ENCODE assay signal across 1 cellular context in the genomic region with DNA sequence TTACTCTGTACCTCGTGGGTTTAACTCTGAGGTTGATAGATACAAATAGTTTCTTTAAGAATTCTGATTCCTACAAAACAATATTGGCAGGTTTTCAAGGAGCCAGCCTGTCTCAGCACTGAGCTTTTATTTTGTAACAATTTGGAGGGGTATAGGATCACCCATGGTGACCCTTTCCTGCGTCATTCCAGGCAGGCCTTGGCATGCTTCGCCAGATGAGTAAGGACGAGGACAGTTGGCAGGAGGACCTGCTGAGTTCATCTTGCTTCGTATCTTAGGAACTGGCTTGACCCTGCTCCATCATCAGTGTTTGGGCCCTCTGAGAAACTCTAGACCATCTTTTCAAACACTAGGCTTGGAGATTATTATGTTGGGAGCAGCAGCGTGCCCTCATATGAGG.
TF ChIP-seq lines count a peak whose summit lies in the region.

No MANE protein-coding gene starts in this region.

TF ChIP-seq in IMR-90, 13 proteins besides CTCF, POLR2A, EP300 and RAD21:
- TF ChIP-seq MXI1 (IDR thresholded peaks at IDR 0.05; ENCODE audit: borderline replicate concordance, low read depth, low read length), result no peak
- TF ChIP-seq MAZ (IDR thresholded peaks at IDR 0.05; ENCODE audit: borderline replicate concordance, low read depth, low read length), result no peak
- TF ChIP-seq CEBPB (IDR thresholded peaks at IDR 0.05; ENCODE audit: low read depth, low read length), result no peak
- no peak for TF ChIP-seq SMC3 (IDR thresholded peaks at IDR 0.05; ENCODE audit: low read depth, low read length)
- TF ChIP-seq FOS (IDR thresholded peaks at IDR 0.05; ENCODE audit: low read depth, low read length), result no peak
